ENCODE assay signal across 8 cellular contexts in the genomic region with DNA sequence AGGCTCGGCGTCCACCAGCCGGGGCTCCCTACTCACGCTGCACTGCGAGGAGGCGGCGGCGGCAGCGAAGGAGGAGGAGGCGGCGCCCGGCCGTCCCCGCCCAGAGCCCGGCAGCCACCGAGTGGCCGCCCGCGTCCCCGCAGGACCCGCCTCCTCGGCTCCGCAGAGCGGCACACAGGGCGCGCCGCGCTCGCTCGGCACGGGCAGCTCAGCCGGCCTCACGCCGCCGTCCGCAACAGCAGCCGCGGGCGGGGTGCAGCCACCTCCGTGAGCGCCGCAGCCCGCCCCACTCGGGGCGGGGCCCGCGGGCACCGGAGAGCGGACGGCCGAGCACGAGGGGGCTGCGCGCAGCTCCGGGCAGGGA. TPM values are rescaled to one million over a fixed set of nuclear protein-coding genes. Genes with fewer than 3 reads are reported as not detected.
DNase-seq lines count a peak whose midpoint lies in the region; ATAC-seq lines count a peak whose summit lies in the region.

A gene (minus strand): TSS at position 46 of the 364 bp plus-strand sequence. CDS start 52,952 bp downstream, outside the sequence.

- H3K9ac ChIP-seq in endocrine pancreas (ENCODE audit: control insufficient read depth, insufficient read depth, low read length): peak within 1 kb of the TSS; percentile 99

- peak; percentile 60 to 64 for ATAC-seq in CD4-positive, CD25-positive, alpha-beta regulatory T cell (ENCODE audit: low read depth in 2 of 2)
- peak; percentile 45 for ATAC-seq in GM19372 (IDR thresholded peaks at IDR 0.05; ENCODE audit: low read depth, unreplicated experiment)
- ATAC-seq in HG03521 (IDR thresholded peaks at IDR 0.05; ENCODE audit: unreplicated experiment): peak; percentile 51
- ATAC-seq in activated CD8-positive, alpha-beta memory T cell treated with anti-CD3 and anti-CD28 coated beads, Interleukin-2, amount 10 ng/mL, durations not matched to agents 7 days and 5 days: peak; percentile 68

- H3K9me3 Mint-ChIP-seq in CD4-positive, CD25-positive, alpha-beta regulatory T cell: peaks cover 0 to 6% (median 0%) of the 10 kb centered on the region in 7 donors
- H3K9me3 Mint-ChIP-seq in activated CD8-positive, alpha-beta memory T cell treated with anti-CD3 and anti-CD28 coated beads, Interleukin-2, amount 10 ng/mL, durations not matched to agents 7 days and 5 days (ENCODE audit: low read depth): no peaks in the 10 kb centered on the region

- H3K9me3 ChIP-seq in CD4-positive, CD25-positive, alpha-beta regulatory T cell (ENCODE audit: control insufficient read depth in 2 of 2, low read length in 2 of 2): no peaks in the 10 kb centered on the region
- no peaks in the 10 kb centered on the region for H3K9me3 ChIP-seq in endocrine pancreas (ENCODE audit: control insufficient read depth, low read length)
- H3K9me3 ChIP-seq in mesodermal cell (ENCODE audit: control insufficient read depth, low read length): peaks cover 4% of the 10 kb centered on the region

- peak within 1 kb of the TSS; percentile 96 to 98 (median 97) for H3K27ac Mint-ChIP-seq in CD4-positive, CD25-positive, alpha-beta regulatory T cell
- peak within 1 kb of the TSS; percentile 89 for H3K27ac Mint-ChIP-seq in activated CD8-positive, alpha-beta memory T cell treated with anti-CD3 and anti-CD28 coated beads, Interleukin-2, amount 10 ng/mL, durations not matched to agents 7 days and 5 days

- peaks cover 45% of the 10 kb centered on the region for H3K4me1 ChIP-seq in CD4-positive, CD25-positive, alpha-beta regulatory T cell (ENCODE audit: control insufficient read depth, insufficient read depth, low read length, poor library complexity, severe bottlenecking)
- H3K4me1 ChIP-seq in endocrine pancreas (ENCODE audit: control insufficient read depth, insufficient read depth, low read length) (peaks cover 16% of the 10 kb centered on the region), mesodermal cell (ENCODE audit: control insufficient read depth, insufficient read depth, low read length, poor library complexity, severe bottlenecking) (peaks cover 5% of the 10 kb centered on the region)

- H3K4me1 Mint-ChIP-seq in CD4-positive, CD25-positive, alpha-beta regulatory T cell: peaks cover 37 to 67% (median 41%) of the 10 kb centered on the region in 4 donors
- peaks cover 27% of the 10 kb centered on the region for H3K4me1 Mint-ChIP-seq in activated CD8-positive, alpha-beta memory T cell treated with anti-CD3 and anti-CD28 coated beads, Interleukin-2, amount 10 ng/mL, durations not matched to agents 7 days and 5 days

- H3K27ac ChIP-seq in CD4-positive, CD25-positive, alpha-beta regulatory T cell (ENCODE audit: insufficient read depth, low read length, poor library complexity, severe bottlenecking): peak within 1 kb of the TSS; percentile 93
- H3K27ac ChIP-seq in mesodermal cell (ENCODE audit: low read depth, low read length, severe bottlenecking): peak within 1 kb of the TSS; percentile 95

- peaks cover 3% of the 10 kb centered on the region for H3K36me3 Mint-ChIP-seq in CD4-positive, CD25-positive, alpha-beta regulatory T cell
- peaks cover 1% of the 10 kb centered on the region for H3K36me3 Mint-ChIP-seq in activated CD8-positive, alpha-beta memory T cell treated with anti-CD3 and anti-CD28 coated beads, Interleukin-2, amount 10 ng/mL, durations not matched to agents 7 days and 5 days

- peak within 1 kb of the TSS; percentile 97 for H3K4me3 ChIP-seq in CD4-positive, CD25-positive, alpha-beta regulatory T cell (ENCODE audit: low read depth, low read length)
- peak within 1 kb of the TSS; percentile 84 for H3K4me3 ChIP-seq in endocrine pancreas (ENCODE audit: control insufficient read depth, insufficient read depth, low read length)
- H3K4me3 ChIP-seq in mesodermal cell (ENCODE audit: extremely low read depth, insufficient read depth, low read length, poor library complexity, severe bottlenecking): peak within 1 kb of the TSS; percentile 88

- CTCF ChIA-PET in activated CD8-positive, alpha-beta memory T cell treated with anti-CD3 and anti-CD28 coated beads, Interleukin-2, amount 10 ng/mL, durations not matched to agents 7 days and 5 days (lab: Charles Lee): interaction anchor here (0.8 to 2.5 kb wide), 10 partner anchors 9 to 386 kb away, joined by 3 to 11 read pairs (median 3); a partner anchor contains a TSS

- no peaks in the 10 kb centered on the region for H3K27me3 ChIP-seq in CD4-positive, CD25-positive, alpha-beta regulatory T cell (ENCODE audit: control insufficient read depth, insufficient read depth, low read length)
- H3K27me3 ChIP-seq in endocrine pancreas (ENCODE audit: control insufficient read depth, insufficient read depth, low read length): no peaks in the 10 kb centered on the region

- 0% methylated on average over 38 to 39 of the region's 55 CpGs for WGBS in mesodermal cell (ENCODE audit: insufficient coverage in 2 of 2), 2 experiments

- no peaks in the 10 kb centered on the region for H3K36me3 ChIP-seq in CD4-positive, CD25-positive, alpha-beta regulatory T cell (ENCODE audit: control insufficient read depth, insufficient read depth, low read length)
- H3K36me3 ChIP-seq in endocrine pancreas (ENCODE audit: control insufficient read depth, insufficient read depth, low read length) (no peaks in the 10 kb centered on the region), mesodermal cell (ENCODE audit: control insufficient read depth, insufficient read depth, low read length) (no peaks in the 10 kb centered on the region)

- peaks cover 18% of the 10 kb centered on the region for H3K27me3 Mint-ChIP-seq in CD4-positive, CD25-positive, alpha-beta regulatory T cell
- peaks cover 3% of the 10 kb centered on the region for H3K27me3 Mint-ChIP-seq in activated CD8-positive, alpha-beta memory T cell treated with anti-CD3 and anti-CD28 coated beads, Interleukin-2, amount 10 ng/mL, durations not matched to agents 7 days and 5 days

- peak within 1 kb of the TSS; percentile 95 to 100 (median 98) for H3K4me3 Mint-ChIP-seq in CD4-positive, CD25-positive, alpha-beta regulatory T cell
- H3K4me3 Mint-ChIP-seq in activated CD8-positive, alpha-beta memory T cell treated with anti-CD3 and anti-CD28 coated beads, Interleukin-2, amount 10 ng/mL, durations not matched to agents 7 days and 5 days: peak within 1 kb of the TSS; percentile 89

- peak; percentile 80 to 88 (median 87) for DNase-seq in CD4-positive, CD25-positive, alpha-beta regulatory T cell
- DNase-seq in NK-92 treated with Interleukin-12 subunit alpha and Interleukin-12 subunit beta, amount 100 ng/mL, for 24 hours (lab: John Stamatoyannopoulos, UW): peak; percentile 73
- peak; percentile 87 for DNase-seq in activated CD8-positive, alpha-beta memory T cell treated with anti-CD3 and anti-CD28 coated beads, Interleukin-2, amount 10 ng/mL, durations not matched to agents 7 days and 5 days
- DNase-seq in stimulated activated CD8-positive, alpha-beta memory T cell treated with anti-CD3 and anti-CD28 coated beads, Interleukin-15, amount 100 ng/mL, for 48 hours (ENCODE audit: low read depth in 2 of 2): peak; percentile 77 to 82

RNA-seq across cellular contexts. Expression of the gene that starts here (rescaled TPM):
- total RNA-seq in CD4-positive, CD25-positive, alpha-beta regulatory T cell: 189 TPM
- 10 to 100 TPM; 51.1 to 78.6 (median 66.4) TPM for polyA plus RNA-seq in CD4-positive, CD25-positive, alpha-beta regulatory T cell
- total RNA-seq in activated CD8-positive, alpha-beta memory T cell treated with anti-CD3 and anti-CD28 coated beads, Interleukin-2, amount 10 ng/mL, durations not matched to agents 7 days and 5 days: 10 to 100 TPM; 23.2 to 24.5 TPM
- polyA plus RNA-seq in mesodermal cell (2013, experiment 1 of 2): 91.4 TPM
- polyA plus RNA-seq in mesodermal cell (2013, experiment 2 of 2): 106 TPM

Comparison
In these comparisons a context has a peak if more than half of its experiments do, and no peak if none do; other contexts are left out.
1. Peak in every context shown above with its lines: DNase-seq, ATAC-seq, H3K4me3 ChIP-seq and H3K27ac ChIP-seq.